In the genomic region with DNA sequence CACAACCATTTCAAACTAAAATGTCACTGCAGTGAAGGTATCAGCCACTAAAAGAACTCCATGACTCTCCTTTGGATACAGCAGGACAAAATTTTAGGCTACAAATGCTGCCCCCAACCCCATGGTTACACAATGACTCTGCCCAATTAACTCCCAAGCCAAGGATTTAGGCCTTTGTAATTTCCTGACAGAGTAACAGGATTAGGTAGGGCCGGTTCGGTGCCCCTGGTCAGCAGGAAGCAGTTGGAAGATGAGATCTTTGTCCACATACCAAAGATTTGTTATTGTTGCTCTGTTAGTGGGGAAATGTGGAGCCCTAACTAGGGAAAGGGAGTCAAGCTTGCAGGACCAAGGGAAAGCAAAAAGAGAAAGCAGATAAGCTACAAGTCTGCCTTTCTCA, we compare ENCODE assay signal across 15 cellular contexts.
"Had no signal": no experiment of that assay in that cellular context is flagged by ENCODE, and none has a peak within 500 bp of the region (broad histone marks: within the 10 kb centered on the region; RNA-seq: fewer than 3 reads in every experiment).

No MANE protein-coding gene starts in this region.

- H3K4me3 Mint-ChIP-seq: activated naive CD4-positive, alpha-beta T cell treated with anti-CD3 and anti-CD28 coated beads, Interleukin-2, amount 10 ng/mL, durations not matched to agents 7 days and 5 days; naive thymus-derived CD4-positive, alpha-beta T cell; stimulated activated naive CD8-positive, alpha-beta T cell treated with anti-CD3 and anti-CD28 coated beads, Interleukin-15, amount 100 ng/mL, for 72 hours had no signal

- ATAC-seq: activated CD4-positive, CD25-positive, alpha-beta regulatory T cell treated with anti-CD3 and anti-CD28 coated beads, Interleukin-2, amount 50 U/mL, for 24 hours; mucosa of descending colon; naive thymus-derived CD4-positive, alpha-beta T cell; stimulated activated naive CD8-positive, alpha-beta T cell treated with anti-CD3 and anti-CD28 coated beads, Interleukin-15, amount 100 ng/mL, for 72 hours; upper lobe of right lung had no signal

- H3K9me3 Mint-ChIP-seq: activated naive CD4-positive, alpha-beta T cell treated with anti-CD3 and anti-CD28 coated beads, Interleukin-2, amount 10 ng/mL, durations not matched to agents 7 days and 5 days; activated T-helper 2 cell treated with anti-CD3 and anti-CD28 coated beads, Interferon-gamma antibody, Interleukin-2, Interleukin-4, amounts not matched to agents 10 μg/mL and 5 μg/mL and 100 μg/mL, durations not matched to agents 14 hours and 24 hours and 36 hours; naive thymus-derived CD4-positive, alpha-beta T cell; stimulated activated naive CD8-positive, alpha-beta T cell treated with anti-CD3 and anti-CD28 coated beads, Interleukin-15, amount 100 ng/mL, for 72 hours had no signal

- H3K4me1 ChIP-seq: testis, upper lobe of right lung had no signal

- H3K4me3 ChIP-seq: heart right ventricle, lung, mucosa of descending colon, testis, upper lobe of right lung had no signal

- H3K27ac Mint-ChIP-seq: activated naive CD4-positive, alpha-beta T cell treated with anti-CD3 and anti-CD28 coated beads, Interleukin-2, amount 10 ng/mL, durations not matched to agents 7 days and 5 days; activated T-helper 2 cell treated with anti-CD3 and anti-CD28 coated beads, Interferon-gamma antibody, Interleukin-2, Interleukin-4, amounts not matched to agents 10 μg/mL and 5 μg/mL and 100 μg/mL, durations not matched to agents 14 hours and 24 hours and 36 hours; naive thymus-derived CD4-positive, alpha-beta T cell; stimulated activated naive CD8-positive, alpha-beta T cell treated with anti-CD3 and anti-CD28 coated beads, Interleukin-15, amount 100 ng/mL, for 72 hours had no signal

- H3K36me3 ChIP-seq: heart right ventricle, upper lobe of right lung had no signal

- H3K4me1 Mint-ChIP-seq: activated naive CD4-positive, alpha-beta T cell treated with anti-CD3 and anti-CD28 coated beads, Interleukin-2, amount 10 ng/mL, durations not matched to agents 7 days and 5 days; naive thymus-derived CD4-positive, alpha-beta T cell had no signal

- H3K36me3 Mint-ChIP-seq: activated naive CD4-positive, alpha-beta T cell treated with anti-CD3 and anti-CD28 coated beads, Interleukin-2, amount 10 ng/mL, durations not matched to agents 7 days and 5 days; naive thymus-derived CD4-positive, alpha-beta T cell had no signal

- DNase-seq: activated naive CD4-positive, alpha-beta T cell treated with anti-CD3 and anti-CD28 coated beads, Interleukin-2, amount 10 ng/mL, durations not matched to agents 7 days and 5 days; effector CD4-positive, alpha-beta T cell; heart right ventricle; mucosa of descending colon; naive thymus-derived CD4-positive, alpha-beta T cell; right cardiac atrium; small intestine; stimulated activated naive CD8-positive, alpha-beta T cell treated with anti-CD3 and anti-CD28 coated beads, Interleukin-15, amount 100 ng/mL, for 72 hours; T-helper 9 cell; testis; upper lobe of right lung had no signal

- H3K27me3 ChIP-seq: heart right ventricle, testis, upper lobe of right lung had no signal

- H3K27ac ChIP-seq: epithelial cell of prostate, testis, upper lobe of right lung had no signal
